ENCODE assay signal across 23 cellular contexts in genomic region chr5:72711361-72711760, GRCh38.
"Had no signal": no experiment of that assay in that cellular context is flagged by ENCODE, and none has a peak within 500 bp of the region (broad histone marks: within the 10 kb centered on the region; RNA-seq: fewer than 3 reads in every experiment).

No MANE protein-coding gene starts in this region.

- ATAC-seq: activated CD4-positive, CD25-positive, alpha-beta regulatory T cell treated with anti-CD3 and anti-CD28 coated beads, Interleukin-2, amount 50 U/mL, for 24 hours; activated CD8-positive, alpha-beta memory T cell treated with anti-CD3 and anti-CD28 coated beads, Interleukin-2, amount 10 ng/mL, durations not matched to agents 7 days and 5 days; activated naive CD4-positive, alpha-beta T cell treated with anti-CD3 and anti-CD28 coated beads, Interleukin-2, amount 50 U/mL, for 72 hours; activated naive CD8-positive, alpha-beta T cell treated with anti-CD3 and anti-CD28 coated beads, Interleukin-2, amount 50 U/mL, for 24 hours; activated T-cell treated with anti-CD3 and anti-CD28 coated beads, Interleukin-2, amount 50 U/mL, for 4 hours; body of pancreas had no signal

- H3K27ac ChIP-seq: ascending aorta, body of pancreas, Peyer's patch, RWPE1, SJSA1 had no signal

- H3K4me3 ChIP-seq: ascending aorta, body of pancreas, Peyer's patch, SJSA1 had no signal

- H3K4me1 ChIP-seq: ascending aorta, body of pancreas, Peyer's patch, SJSA1 had no signal

- H3K36me3 ChIP-seq: ascending aorta, Peyer's patch, SJSA1 had no signal

- H3K9me3 ChIP-seq: ascending aorta, body of pancreas, Peyer's patch, SJSA1 had no signal

- DNase-seq: activated CD4-positive, alpha-beta T cell treated with anti-CD3 and anti-CD28 coated beads for 48 hours; activated CD4-positive, alpha-beta T cell treated with anti-CD3 and anti-CD28 coated beads, Interleukin-2, amount 50 U/mL, for 48 hours; activated CD8-positive, alpha-beta memory T cell treated with anti-CD3 and anti-CD28 coated beads, Interleukin-2, amount 10 ng/mL, durations not matched to agents 7 days and 5 days; activated effector memory CD4-positive, alpha-beta T cell treated with anti-CD3 and anti-CD28 coated beads, Interleukin-2, amount 50 U/mL, for 16 hours; activated naive CD4-positive, alpha-beta T cell treated with Interleukin-2 at 50 U/mL for 16 hours; activated naive CD8-positive, alpha-beta T cell treated with anti-CD3 and anti-CD28 coated beads, Interleukin-2, amount 50 U/mL, for 24 hours; activated T-cell treated with anti-CD3 and anti-CD28 coated beads, Interleukin-2, amount 50 U/mL, for 4 hours; amniotic stem cell; body of pancreas; KBM-7; NCI-H1092; NCI-H1694 treated with DMSO at 0.1 percent for 48 hours; NCI-H2029 treated with DMSO at 0.1 percent for 48 hours; NCI-H446; NCI-H774; NK-92 treated with Interleukin-12 subunit alpha and Interleukin-12 subunit beta, amount 100 ng/mL, for 24 hours; Peyer's patch; Right ventricle myocardium superior had no signal

- H3K27me3 ChIP-seq: ascending aorta, body of pancreas, Peyer's patch, SJSA1 had no signal
